Comparison of ENCODE assay signal across 1 cellular context in genomic region chr7:123692471-123692877, GRCh38.
A peak's percentile ranks its signal among the peaks of the same experiment; 100 is the strongest.
TF ChIP-seq lines count a peak whose summit lies in the region.

No MANE protein-coding gene starts in this region.

TF ChIP-seq in WTC11, 78 proteins besides CTCF, POLR2A, EP300 and RAD21 (continued from another document and continues in another):
- no peak for TF ChIP-seq AFF4 (CRISPR knock-in tag; IDR thresholded peaks at IDR 0.05; ENCODE audit: borderline replicate concordance)
- no peak for TF ChIP-seq ZBTB21 (CRISPR knock-in tag; IDR thresholded peaks at IDR 0.05; ENCODE audit: borderline replicate concordance)
- TF ChIP-seq SMAD3 (CRISPR knock-in tag; IDR thresholded peaks at IDR 0.05; ENCODE audit: borderline replicate concordance) = no peak
- no peak for TF ChIP-seq ARID4B (CRISPR knock-in tag; IDR thresholded peaks at IDR 0.05; ENCODE audit: borderline replicate concordance)
- peak; percentile 93 for TF ChIP-seq ERG (CRISPR knock-in tag; IDR thresholded peaks at IDR 0.05)
- no peak for TF ChIP-seq ELF4 (CRISPR knock-in tag; IDR thresholded peaks at IDR 0.05; ENCODE audit: low read depth)
- peak; percentile 90; the same call in 1 of the 2 replicates for TF ChIP-seq ZNF281 (CRISPR knock-in tag; IDR thresholded peaks at IDR 0.05)
- no peak for TF ChIP-seq JUN (CRISPR knock-in tag; IDR thresholded peaks at IDR 0.05)
- TF ChIP-seq USF2 (CRISPR knock-in tag; IDR thresholded peaks at IDR 0.05) = no peak
- no peak for TF ChIP-seq ATF6 (CRISPR knock-in tag; IDR thresholded peaks at IDR 0.05)
- TF ChIP-seq ZNF219 (CRISPR knock-in tag; IDR thresholded peaks at IDR 0.05; ENCODE audit: borderline replicate concordance) = no peak
- TF ChIP-seq KAT7 (CRISPR knock-in tag; IDR thresholded peaks at IDR 0.05; ENCODE audit: borderline replicate concordance) = no peak
- no peak for TF ChIP-seq CBFB (CRISPR knock-in tag; IDR thresholded peaks at IDR 0.05; ENCODE audit: low read depth)
- TF ChIP-seq CDX4 (CRISPR knock-in tag; IDR thresholded peaks at IDR 0.05; ENCODE audit: borderline replicate concordance) = no peak
- TF ChIP-seq MAX (CRISPR knock-in tag; IDR thresholded peaks at IDR 0.05) = no peak
- no peak for TF ChIP-seq JAZF1 (CRISPR knock-in tag; IDR thresholded peaks at IDR 0.05)
- TF ChIP-seq ZNF671 (CRISPR knock-in tag; IDR thresholded peaks at IDR 0.05) = peak; percentile 66; the same call in 1 of the 2 replicates
- TF ChIP-seq RORB (CRISPR knock-in tag; IDR thresholded peaks at IDR 0.05) = no peak
- no peak for TF ChIP-seq RELA (CRISPR knock-in tag; IDR thresholded peaks at IDR 0.05; ENCODE audit: borderline replicate concordance)
- TF ChIP-seq HMGA2 (CRISPR knock-in tag; IDR thresholded peaks at IDR 0.05) = no peak
- no peak for TF ChIP-seq HMGXB4 (CRISPR knock-in tag; IDR thresholded peaks at IDR 0.05)
- peak; percentile 90 for TF ChIP-seq ETV6 (CRISPR knock-in tag; IDR thresholded peaks at IDR 0.05)
- no peak for TF ChIP-seq AR (CRISPR knock-in tag; IDR thresholded peaks at IDR 0.05)
- TF ChIP-seq ATF1 (CRISPR knock-in tag; IDR thresholded peaks at IDR 0.05) = no peak
- no peak for TF ChIP-seq PRDM15 (CRISPR knock-in tag; IDR thresholded peaks at IDR 0.05)
- no peak for TF ChIP-seq NR1H2 (CRISPR knock-in tag; IDR thresholded peaks at IDR 0.05)
- TF ChIP-seq ZNF423 (CRISPR knock-in tag; IDR thresholded peaks at IDR 0.05) = peak; percentile 64; the same call in 1 of the 2 replicates
